ENCODE assay signal across 1 cellular context in the genomic region with DNA sequence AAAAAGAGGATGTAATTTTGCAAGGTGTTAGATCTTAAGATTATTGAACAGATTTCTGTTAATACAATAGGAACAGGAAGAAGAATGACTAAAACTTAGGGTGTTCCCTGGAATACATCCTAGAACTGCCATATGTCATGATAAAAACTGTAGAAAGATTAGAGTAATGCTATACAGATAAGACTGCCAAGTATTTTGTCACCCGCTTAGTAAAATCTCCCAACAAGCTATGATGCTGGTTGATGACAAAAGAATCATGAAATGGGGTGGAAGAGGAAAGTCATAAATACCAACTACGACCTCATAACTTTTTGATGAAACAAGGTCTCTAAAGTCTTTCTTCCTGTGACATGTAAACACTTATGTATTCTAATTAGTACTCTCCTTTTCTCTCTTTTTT.
TF ChIP-seq lines count a peak whose summit lies in the region.

No MANE protein-coding gene starts in this region.

TF ChIP-seq in IMR-90, 13 proteins besides CTCF, POLR2A, EP300 and RAD21 (continued from another document):
- TF ChIP-seq, protein P1, sequence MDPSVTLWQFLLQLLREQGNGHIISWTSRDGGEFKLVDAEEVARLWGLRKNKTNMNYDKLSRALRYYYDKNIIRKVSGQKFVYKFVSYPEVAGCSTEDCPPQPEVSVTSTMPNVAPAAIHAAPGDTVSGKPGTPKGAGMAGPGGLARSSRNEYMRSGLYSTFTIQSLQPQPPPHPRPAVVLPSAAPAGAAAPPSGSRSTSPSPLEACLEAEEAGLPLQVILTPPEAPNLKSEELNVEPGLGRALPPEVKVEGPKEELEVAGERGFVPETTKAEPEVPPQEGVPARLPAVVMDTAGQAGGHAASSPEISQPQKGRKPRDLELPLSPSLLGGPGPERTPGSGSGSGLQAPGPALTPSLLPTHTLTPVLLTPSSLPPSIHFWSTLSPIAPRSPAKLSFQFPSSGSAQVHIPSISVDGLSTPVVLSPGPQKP (IDR thresholded peaks at IDR 0.05; ENCODE audit: borderline replicate concordance, low read depth, low read length), result no peak
- TF ChIP-seq RCOR1 (IDR thresholded peaks at IDR 0.05; ENCODE audit: insufficient replicate concordance, low read length), result no peak
TF ChIP-seq in IMR-90: peak in this region for 0.
